8 cellular contexts compared by ENCODE assay signal in genomic region chr13:100721885-100722512, GRCh38. TPM values are rescaled to one million over a fixed set of nuclear protein-coding genes. Genes with fewer than 3 reads are reported as not detected.
A peak's percentile ranks its signal among the peaks of the same experiment; 100 is the strongest.
DNase-seq lines count a peak whose midpoint lies in the region; ATAC-seq, FAIRE-seq and TF ChIP-seq lines count a peak whose summit lies in the region.

No MANE protein-coding gene starts in this region.

- 18 to 19% methylated on average over 6 of the region's 6 CpGs for WGBS in pancreas, 2 donors

- H3K9me3 ChIP-seq in pancreas: no peaks in the 10 kb centered on the region

- DNase-seq in AG09309 (ENCODE audit: low read depth) (peak; percentile 4), NCI-H82 treated with DMSO at 0.1 percent for 48 hours (lab: John Stamatoyannopoulos, UW; ENCODE audit: unreplicated experiment) (peak; percentile 58), activated T-cell treated with anti-CD3 and anti-CD28 coated beads for 1 hour (ENCODE audit: low read depth) (peak; percentile 46), fibroblast of mammary gland (ENCODE audit: low read depth) (peak; percentile 60), pancreas (peak in 5 of 6 donors; percentile 27 to 67 (median 54))

- FAIRE-seq in pancreas (lab: Jason Lieb, UNC): no peak

- H3K36me3 ChIP-seq in pancreas: no peaks in the 10 kb centered on the region

- H3K4me3 ChIP-seq in AG09309 (ENCODE audit: control insufficient read depth, low read depth, low read length) (no peak overlapping the region), fibroblast of mammary gland (ENCODE audit: control insufficient read depth, low read depth, low read length) (no peak overlapping the region), pancreas (no peak overlapping the region)

- H3K4me1 ChIP-seq in pancreas: peaks cover 0 to 19% (median 4%) of the 10 kb centered on the region in 3 donors

- H3K27me3 ChIP-seq in pancreas: no peaks in the 10 kb centered on the region

- TF ChIP-seq CTCF in AG09309 (IDR thresholded peaks at IDR 0.05; ENCODE audit: control insufficient read depth, insufficient read depth, low read depth, low read length, missing control alignments): peak; percentile 78
- peak; percentile 75 for TF ChIP-seq CTCF in fibroblast of mammary gland (conservative IDR thresholded peaks at IDR 0.05; ENCODE audit: control insufficient read depth, insufficient read depth, low read depth, low read length)
- TF ChIP-seq CTCF in pancreas (IDR thresholded peaks at IDR 0.05): peak; percentile 12 to 69 (median 65)

- peak; percentile 79 for ATAC-seq in GM18502 (IDR thresholded peaks at IDR 0.05; ENCODE audit: poor library complexity, unreplicated experiment)
- peak; percentile 81 for ATAC-seq in HG03135 (IDR thresholded peaks at IDR 0.05; ENCODE audit: unreplicated experiment)
- peak; percentile 71 to 86 (median 79) for ATAC-seq in pancreas
- ATAC-seq in HG02763 (IDR thresholded peaks at IDR 0.05; ENCODE audit: unreplicated experiment): no peak

- H3K27ac ChIP-seq in pancreas: no peak overlapping the region

- intact Hi-C loops in pancreas (cut with DNase I): loop anchor here in 1 of 3 donors (10.0 kb wide), 1 partner anchor 373 kb away; no protein-coding TSS in a partner anchor

RNA-seq across cellular contexts. Expression of gene TMTC4, which starts 47.4 kb away (rescaled TPM):
- 10 to 100 TPM; 10.4 to 18.0 (median 14.8) TPM for total RNA-seq in pancreas
- 1 to 10 TPM; 7.3 to 7.9 TPM for polyA plus RNA-seq in pancreas

Comparison
In these comparisons a context has a peak if more than half of its experiments do, and no peak if none do; other contexts are left out.
1. DNase-seq: peak in every context shown above with its lines; median percentile 60 in fibroblast of mammary gland; 58 in NCI-H82 treated with DMSO at 0.1 percent for 48 hours; 54 in pancreas; 46 in activated T-cell treated with anti-CD3 and anti-CD28 coated beads for 1 hour; 4 in AG09309.